Comparison of ENCODE assay signal across 1 cellular context in genomic region chr6:307874-308273, GRCh38.
TF ChIP-seq lines count a peak whose summit lies in the region.

No MANE protein-coding gene starts in this region.

TF ChIP-seq in WTC11, 78 proteins besides CTCF, POLR2A, EP300 and RAD21 (continued from another document):
- no peak for TF ChIP-seq ETV6 (CRISPR knock-in tag; IDR thresholded peaks at IDR 0.05)
- TF ChIP-seq ZNF423 (CRISPR knock-in tag; IDR thresholded peaks at IDR 0.05) = no peak
- TF ChIP-seq, protein P1, sequence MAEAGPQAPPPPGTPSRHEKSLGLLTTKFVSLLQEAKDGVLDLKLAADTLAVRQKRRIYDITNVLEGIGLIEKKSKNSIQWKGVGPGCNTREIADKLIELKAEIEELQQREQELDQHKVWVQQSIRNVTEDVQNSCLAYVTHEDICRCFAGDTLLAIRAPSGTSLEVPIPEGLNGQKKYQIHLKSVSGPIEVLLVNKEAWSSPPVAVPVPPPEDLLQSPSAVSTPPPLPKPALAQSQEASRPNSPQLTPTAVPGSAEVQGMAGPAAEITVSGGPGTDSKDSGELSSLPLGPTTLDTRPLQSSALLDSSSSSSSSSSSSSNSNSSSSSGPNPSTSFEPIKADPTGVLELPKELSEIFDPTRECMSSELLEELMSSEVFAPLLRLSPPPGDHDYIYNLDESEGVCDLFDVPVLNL (CRISPR knock-in tag; IDR thresholded peaks at IDR 0.05; ENCODE audit: borderline replicate concordance, low read depth) = no peak
- no peak for TF ChIP-seq RELA (CRISPR knock-in tag; IDR thresholded peaks at IDR 0.05; ENCODE audit: borderline replicate concordance)
- TF ChIP-seq, protein P2, sequence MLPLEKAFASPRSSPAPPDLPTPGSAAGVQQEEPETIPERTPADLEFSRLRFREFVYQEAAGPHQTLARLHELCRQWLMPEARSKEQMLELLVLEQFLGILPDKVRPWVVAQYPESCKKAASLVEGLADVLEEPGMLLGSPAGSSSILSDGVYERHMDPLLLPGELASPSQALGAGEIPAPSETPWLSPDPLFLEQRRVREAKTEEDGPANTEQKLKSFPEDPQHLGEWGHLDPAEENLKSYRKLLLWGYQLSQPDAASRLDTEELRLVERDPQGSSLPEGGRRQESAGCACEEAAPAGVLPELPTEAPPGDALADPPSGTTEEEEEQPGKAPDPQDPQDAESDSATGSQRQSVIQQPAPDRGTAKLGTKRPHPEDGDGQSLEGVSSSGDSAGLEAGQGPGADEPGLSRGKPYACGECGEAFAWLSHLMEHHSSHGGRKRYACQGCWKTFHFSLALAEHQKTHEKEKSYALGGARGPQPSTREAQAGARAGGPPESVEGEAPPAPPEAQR (CRISPR knock-in tag; IDR thresholded peaks at IDR 0.05) = no peak
- no peak for TF ChIP-seq NR1H2 (CRISPR knock-in tag; IDR thresholded peaks at IDR 0.05)
- no peak for TF ChIP-seq JAZF1 (CRISPR knock-in tag; IDR thresholded peaks at IDR 0.05)
- TF ChIP-seq SMAD3 (CRISPR knock-in tag; IDR thresholded peaks at IDR 0.05; ENCODE audit: borderline replicate concordance) = no peak
